ENCODE assay signal across 21 cellular contexts in genomic region chr10:98433881-98434732, GRCh38. TPM values are rescaled to one million over a fixed set of nuclear protein-coding genes. Genes with fewer than 3 reads are reported as not detected.
DNase-seq lines count a peak whose midpoint lies in the region; ATAC-seq, FAIRE-seq and TF ChIP-seq lines count a peak whose summit lies in the region.
"Had no signal": no experiment of that assay in that cellular context is flagged by ENCODE, and none has a peak within 500 bp of the region (broad histone marks: within the 10 kb centered on the region; RNA-seq: fewer than 3 reads in every experiment).

No MANE protein-coding gene starts in this region.

- H3K79me2 ChIP-seq in astrocyte (ENCODE audit: insufficient read depth, low read length) = no peaks in the 10 kb centered on the region

- DNase-seq in AG08396 (ENCODE audit: low spot score) (peak; percentile 61), HS-5 (ENCODE audit: low read depth) (peak; percentile 36), astrocyte (ENCODE audit: low read depth) (peak; percentile 74), kidney epithelial cell (ENCODE audit: low read depth) (peak; percentile 74), cortex of kidney (lab: John Stamatoyannopoulos, UW) (no peak), globus pallidus (ENCODE audit: low spot score) (no peak)
- no peak for DNase-seq in activated naive CD4-positive, alpha-beta T cell treated with anti-CD3 and anti-CD28 coated beads for 36 hours
- DNase-seq: activated naive CD8-positive, alpha-beta T cell treated with anti-CD3 and anti-CD28 coated beads, Interleukin-2, amount 50 U/mL, for 24 hours; activated T-cell treated with anti-CD3 and anti-CD28 coated beads, Interleukin-2, amount 50 U/mL, for 72 hours; CD8-positive, alpha-beta memory T cell; cerebellar nuclear complex; NCI-H1694; NCI-H446 had no signal

- H3K36me3 Mint-ChIP-seq in astrocyte (ENCODE audit: low read depth, unreplicated experiment) = peaks cover 37% of the 10 kb centered on the region
- H3K36me3 Mint-ChIP-seq in activated naive CD4-positive, alpha-beta T cell treated with anti-CD3 and anti-CD28 coated beads for 36 hours (ENCODE audit: low read depth) = peaks cover 56% of the 10 kb centered on the region

- intact Hi-C loops in activated naive CD4-positive, alpha-beta T cell treated with anti-CD3 and anti-CD28 coated beads for 36 hours (cut with micrococcal nuclease) = no loop called here

- H3K27ac ChIP-seq in astrocyte (ENCODE audit: low read depth, low read length) = peak overlapping the region; percentile 32

- H3K36me3 ChIP-seq in astrocyte (ENCODE audit: insufficient read depth, low read length) (peaks cover 16% of the 10 kb centered on the region), kidney epithelial cell (ENCODE audit: control insufficient read depth, insufficient read depth, low read length) (peaks cover 8% of the 10 kb centered on the region)

- H3K27ac Mint-ChIP-seq in astrocyte (ENCODE audit: unreplicated experiment) = peak overlapping the region; percentile 85
- no peak overlapping the region for H3K27ac Mint-ChIP-seq in activated naive CD4-positive, alpha-beta T cell treated with anti-CD3 and anti-CD28 coated beads for 36 hours
- H3K27ac Mint-ChIP-seq: activated naive CD8-positive, alpha-beta T cell treated with anti-CD3 and anti-CD28 coated beads, Interleukin-2, amount 50 U/mL, for 24 hours; activated T-cell treated with anti-CD3 and anti-CD28 coated beads, Interleukin-2, amount 50 U/mL, for 72 hours; memory B cell; stimulated activated naive CD8-positive, alpha-beta T cell treated with anti-CD3 and anti-CD28 coated beads, Interleukin-15, Interleukin-2, amounts not matched to agents 100 ng/mL and 50 ng/mL, for 24 hours had no signal

- peaks cover 3% of the 10 kb centered on the region for H4K20me1 ChIP-seq in astrocyte (ENCODE audit: insufficient read depth, low read length)

- no peaks in the 10 kb centered on the region for H3K27me3 ChIP-seq in astrocyte (ENCODE audit: insufficient read depth, low read length)
- no peaks in the 10 kb centered on the region for H3K27me3 ChIP-seq in kidney epithelial cell (ENCODE audit: control insufficient read depth, insufficient read depth, low read length)

- H3K4me2 ChIP-seq in astrocyte (ENCODE audit: low read length) = peak overlapping the region; percentile 53

- H3K4me3 Mint-ChIP-seq in astrocyte (ENCODE audit: unreplicated experiment) = no peak overlapping the region
- no peak overlapping the region for H3K4me3 Mint-ChIP-seq in activated naive CD4-positive, alpha-beta T cell treated with anti-CD3 and anti-CD28 coated beads for 36 hours
- H3K4me3 Mint-ChIP-seq: activated naive CD8-positive, alpha-beta T cell treated with anti-CD3 and anti-CD28 coated beads, Interleukin-2, amount 50 U/mL, for 24 hours; activated T-cell treated with anti-CD3 and anti-CD28 coated beads, Interleukin-2, amount 50 U/mL, for 72 hours; CD8-positive, alpha-beta memory T cell; memory B cell; neural crest cell; stimulated activated naive CD8-positive, alpha-beta T cell treated with anti-CD3 and anti-CD28 coated beads, Interleukin-15, Interleukin-2, amounts not matched to agents 100 ng/mL and 50 ng/mL, for 24 hours had no signal

- H3K9ac ChIP-seq in astrocyte (ENCODE audit: low read length) = no peak overlapping the region

- TF ChIP-seq CTCF in astrocyte (IDR thresholded peaks at IDR 0.05; ENCODE audit: insufficient read depth, low read depth, low read length) = no peak
- TF ChIP-seq CTCF in kidney epithelial cell (IDR thresholded peaks at IDR 0.05; ENCODE audit: insufficient read depth, low read length, poor library complexity, severe bottlenecking) = no peak

- no peak overlapping the region for H2AFZ ChIP-seq in astrocyte (ENCODE audit: low read depth, low read length)

- FAIRE-seq in astrocyte (lab: Jason Lieb, UNC) = no peak
- FAIRE-seq: frontal cortex, GM12878, TTC549 had no signal

- CTCF ChIA-PET in activated naive CD4-positive, alpha-beta T cell treated with anti-CD3 and anti-CD28 coated beads for 36 hours (lab: Charles Lee) = interaction anchor here (0.6 kb wide), 1 partner anchor 251 kb away, joined by 3 read pairs; no protein-coding TSS in a partner anchor

- H3K27me3 Mint-ChIP-seq in astrocyte (ENCODE audit: low read depth, unreplicated experiment) = no peaks in the 10 kb centered on the region
- no peaks in the 10 kb centered on the region for H3K27me3 Mint-ChIP-seq in activated naive CD4-positive, alpha-beta T cell treated with anti-CD3 and anti-CD28 coated beads for 36 hours (ENCODE audit: low read depth)
- H3K27me3 Mint-ChIP-seq: activated naive CD8-positive, alpha-beta T cell treated with anti-CD3 and anti-CD28 coated beads, Interleukin-2, amount 50 U/mL, for 24 hours; CD8-positive, alpha-beta memory T cell; memory B cell; stimulated activated naive CD8-positive, alpha-beta T cell treated with anti-CD3 and anti-CD28 coated beads, Interleukin-15, Interleukin-2, amounts not matched to agents 100 ng/mL and 50 ng/mL, for 24 hours had no signal

- H3K4me3 ChIP-seq in astrocyte (ENCODE audit: insufficient read depth, low read depth, low read length) (no peak overlapping the region), kidney epithelial cell (ENCODE audit: low read depth, low read length) (no peak overlapping the region)
- H3K4me3 ChIP-seq: GM12878 had no signal

- ATAC-seq in GM18861 (IDR thresholded peaks at IDR 0.05; ENCODE audit: unreplicated experiment) = no peak
- ATAC-seq: activated naive CD8-positive, alpha-beta T cell treated with anti-CD3 and anti-CD28 coated beads, Interleukin-2, amount 50 U/mL, for 24 hours; activated T-cell treated with anti-CD3 and anti-CD28 coated beads, Interleukin-2, amount 50 U/mL, for 72 hours; GM12878 had no signal

- H3K4me1 Mint-ChIP-seq in astrocyte (ENCODE audit: low read depth, unreplicated experiment) = peaks cover 8% of the 10 kb centered on the region
- H3K4me1 Mint-ChIP-seq in activated naive CD4-positive, alpha-beta T cell treated with anti-CD3 and anti-CD28 coated beads for 36 hours (ENCODE audit: low read depth) = peaks cover 8% of the 10 kb centered on the region

- peaks cover 7% of the 10 kb centered on the region for H3K9me3 Mint-ChIP-seq in astrocyte (ENCODE audit: unreplicated experiment)
- H3K9me3 Mint-ChIP-seq in activated naive CD4-positive, alpha-beta T cell treated with anti-CD3 and anti-CD28 coated beads for 36 hours = no peaks in the 10 kb centered on the region
- H3K9me3 Mint-ChIP-seq: activated naive CD8-positive, alpha-beta T cell treated with anti-CD3 and anti-CD28 coated beads, Interleukin-2, amount 50 U/mL, for 24 hours; stimulated activated naive CD8-positive, alpha-beta T cell treated with anti-CD3 and anti-CD28 coated beads, Interleukin-15, Interleukin-2, amounts not matched to agents 100 ng/mL and 50 ng/mL, for 24 hours had no signal

- peaks cover 12% of the 10 kb centered on the region for H3K4me1 ChIP-seq in astrocyte (ENCODE audit: insufficient read depth, low read length)

- peaks cover 3% of the 10 kb centered on the region for H3K9me3 ChIP-seq in astrocyte (ENCODE audit: insufficient read depth, low read depth, low read length)

RNA-seq across cellular contexts. Expression of gene HPS1, which starts 12.6 kb away (rescaled TPM):
- total RNA-seq in astrocyte (29.0 and 34.7 TPM in 2 replicates), kidney epithelial cell (64.0 and 75.4 TPM in 2 replicates)
- 10 to 100 TPM; 28.1 to 31.0 TPM for total RNA-seq in activated naive CD4-positive, alpha-beta T cell treated with anti-CD3 and anti-CD28 coated beads for 36 hours

RNA-seq across cellular contexts. Expression of gene PYROXD2, which starts 19.1 kb away (rescaled TPM):
- total RNA-seq in astrocyte (4.5 TPM in 2 replicates), kidney epithelial cell (5.8 and 5.9 TPM in 2 replicates)
- 1 to 10 TPM; 4.2 to 5.0 TPM for total RNA-seq in activated naive CD4-positive, alpha-beta T cell treated with anti-CD3 and anti-CD28 coated beads for 36 hours
- total RNA-seq: G401 had no signal

Comparison
In these comparisons a context has a peak if more than half of its experiments do, and no peak if none do; other contexts are left out.
1. DNase-seq: peak in AG08396 (single experiment), HS-5 (single experiment), astrocyte (single experiment) and kidney epithelial cell (single experiment); none in activated naive CD4-positive, alpha-beta T cell treated with anti-CD3 and anti-CD28 coated beads for 36 hours (single experiment), cortex of kidney (single experiment) and globus pallidus (single experiment).